ENCODE assay signal across 21 cellular contexts in genomic region chrX:133979641-133980230, GRCh38. TPM values are rescaled to one million over a fixed set of nuclear protein-coding genes. Genes with fewer than 3 reads are reported as not detected.
"Had no signal": no experiment of that assay in that cellular context is flagged by ENCODE, and none has a peak within 500 bp of the region (broad histone marks: within the 10 kb centered on the region; RNA-seq: fewer than 3 reads in every experiment).

No MANE protein-coding gene starts in this region.

- H3K36me3 ChIP-seq: suprapubic skin, transverse colon, vagina had no signal

- FAIRE-seq: islet of Langerhans had no signal

- H3K4me1 ChIP-seq: vagina had no signal

- H3K27me3 ChIP-seq: vagina had no signal

- H3K27ac ChIP-seq: suprapubic skin, transverse colon, vagina, VCaP had no signal

- H3K9me3 ChIP-seq: suprapubic skin, transverse colon, vagina had no signal

- ATAC-seq: effector memory CD8-positive, alpha-beta T cell; left cardiac atrium; natural killer cell; stimulated activated naive CD8-positive, alpha-beta T cell treated with anti-CD3 and anti-CD28 coated beads, Interleukin-15, Interleukin-2, amounts not matched to agents 100 U/mL and 50 U/mL, for 24 hours; T-helper 17 cell had no signal

- DNase-seq: activated CD4-positive, alpha-beta T cell treated with anti-CD3 and anti-CD28 coated beads, Interleukin-2, amount 50 U/mL, for 1 hour; activated CD4-positive, CD25-positive, alpha-beta regulatory T cell treated with anti-CD3 and anti-CD28 coated beads, Interleukin-2, amount 50 U/mL, for 72 hours; activated CD8-positive, alpha-beta memory T cell treated with anti-CD3 and anti-CD28 coated beads, Interleukin-2, amount 50 U/mL, for 48 hours; activated effector memory CD4-positive, alpha-beta T cell treated with Interleukin-2 at 50 U/mL for 16 hours; activated T-cell treated with anti-CD3 and anti-CD28 coated beads, Interleukin-2, amount 50 U/mL, for 48 hours; caudate nucleus; effector memory CD8-positive, alpha-beta T cell; hippocampal formation; left cardiac atrium; mesendoderm; natural killer cell; stimulated activated CD4-positive, alpha-beta T cell treated with anti-CD3 and anti-CD28 coated beads, Interleukin-2, amount 100 ng/mL, for 24 hours; stimulated activated naive CD8-positive, alpha-beta T cell treated with anti-CD3 and anti-CD28 coated beads, Interleukin-15, Interleukin-2, amounts not matched to agents 100 U/mL and 50 U/mL, for 24 hours; T-helper 17 cell; transverse colon had no signal

- H3K4me3 ChIP-seq: suprapubic skin, transverse colon, vagina had no signal

RNA-seq across cellular contexts. Expression of gene GPC3, which starts 5.7 kb away (rescaled TPM):
- total RNA-seq: dermis microvascular lymphatic vessel endothelial cell, glomerular endothelial cell, natural killer cell had no signal
